Comparison of ENCODE assay signal across 9 cellular contexts in genomic region chr12:57746025-57746424, GRCh38. TPM values are rescaled to one million over a fixed set of nuclear protein-coding genes. Genes with fewer than 3 reads are reported as not detected.
DNase-seq lines count a peak whose midpoint lies in the region; ATAC-seq and TF ChIP-seq lines count a peak whose summit lies in the region.
"Had no signal": no experiment of that assay in that cellular context is flagged by ENCODE, and none has a peak within 500 bp of the region (broad histone marks: within the 10 kb centered on the region; RNA-seq: fewer than 3 reads in every experiment).

No MANE protein-coding gene starts in this region.

- no peak overlapping the region for H3K23ac ChIP-seq in mesenchymal stem cell (ENCODE audit: low read length in 2 of 2)

- peak overlapping the region; percentile 98 for H3K9ac ChIP-seq in mesenchymal stem cell (ENCODE audit: low read length)

- no peaks in the 10 kb centered on the region for H3K27me3 ChIP-seq in HL-60 (ENCODE audit: insufficient read depth, poor library complexity, severe bottlenecking)
- H3K27me3 ChIP-seq in mesenchymal stem cell (ENCODE audit: control insufficient read depth in 1 of 2, insufficient read depth in 1 of 2, low read length in 2 of 2), result peaks cover 15 to 16% of the 10 kb centered on the region in 2 experiments

- H4K8ac ChIP-seq in mesenchymal stem cell (ENCODE audit: low read length), result no peak overlapping the region

- POLR2A ChIA-PET in AG04449 (lab: Yijun Ruan, JAX), result no interaction called here

- H3K4ac ChIP-seq in mesenchymal stem cell (ENCODE audit: low read depth in 1 of 2, low read length in 2 of 2), result no peak overlapping the region

- H2BK120ac ChIP-seq in mesenchymal stem cell (ENCODE audit: low read depth, low read length), result no peak overlapping the region

- CTCF ChIA-PET in AG04449 (lab: Yijun Ruan, JAX), result interaction anchor here (2.2 to 3.6 kb wide), 2 partner anchors 10 to 11 kb away, joined by 11 to 16 read pairs; no protein-coding TSS in a partner anchor

- H3K36me3 ChIP-seq in mesenchymal stem cell (ENCODE audit: control insufficient read depth in 1 of 2, insufficient read depth in 2 of 2, low read depth in 1 of 2, low read length in 2 of 2), result peaks cover 27 to 50% of the 10 kb centered on the region in 2 experiments

- no peak overlapping the region for H3K18ac ChIP-seq in mesenchymal stem cell (ENCODE audit: low read depth in 1 of 2, low read length in 2 of 2)

- H4K91ac ChIP-seq in mesenchymal stem cell (ENCODE audit: low read length), result no peak overlapping the region

- H3K4me3 ChIP-seq in AG04449 (ENCODE audit: low read depth, low read length) (peak overlapping the region; percentile 98), HL-60 (replicated peaks; ENCODE audit: insufficient read depth, low read length) (peak overlapping the region; percentile 54), astrocyte of the spinal cord (ENCODE audit: low read depth, low read length) (peak overlapping the region; percentile 95), mesenchymal stem cell (ENCODE audit: insufficient read depth in 1 of 2, low read depth in 1 of 2, low read length in 2 of 2) (peak overlapping the region in 1 of 2 experiments; percentile 96)

- peak overlapping the region; percentile 79 for H3K4me2 ChIP-seq in mesenchymal stem cell (ENCODE audit: low read length, poor library complexity, severe bottlenecking)

- no peak overlapping the region for H2AFZ ChIP-seq in mesenchymal stem cell (ENCODE audit: low read depth, low read length)

- H2BK12ac ChIP-seq in mesenchymal stem cell (ENCODE audit: low read length in 2 of 2), result no peak overlapping the region

- no peak overlapping the region for H3K14ac ChIP-seq in mesenchymal stem cell (ENCODE audit: low read length in 2 of 2)

- DNase-seq in AG04449 (ENCODE audit: low read depth, low spot score) (no peak), HL-60 (ENCODE audit: low read depth in 1 of 2, low spot score in 1 of 2) (no peak), astrocyte of the spinal cord (ENCODE audit: low read depth, low spot score) (no peak), mesenchymal stem cell (no peak), NOMO-1 treated with dmso at 0.1 percent for 144 hours (lab: John Stamatoyannopoulos, UW; ENCODE audit: unreplicated experiment) (no peak), DMS153 (lab: John Stamatoyannopoulos, UW) (no peak), NCI-H69 (lab: John Stamatoyannopoulos, UW) (no peak)
- DNase-seq: NCI-H2171 had no signal

- H3K4me1 ChIP-seq in mesenchymal stem cell (ENCODE audit: control insufficient read depth, insufficient read depth, low read depth, low read length), result peaks cover 14% of the 10 kb centered on the region

- 100% methylated on average over 2 of the region's 3 CpGs for WGBS in mesenchymal stem cell

- H2BK15ac ChIP-seq in mesenchymal stem cell (ENCODE audit: low read depth, poor library complexity, severe bottlenecking), result no peak overlapping the region

- no peak overlapping the region for H2BK5ac ChIP-seq in mesenchymal stem cell (ENCODE audit: low read depth, low read length, poor library complexity, severe bottlenecking)

- no peaks in the 10 kb centered on the region for H3K9me3 ChIP-seq in mesenchymal stem cell (ENCODE audit: control insufficient read depth, low read length)

- TF ChIP-seq CTCF in AG04449 (IDR thresholded peaks at IDR 0.05; ENCODE audit: insufficient read depth, low read length, missing control alignments), result no peak
- no peak for TF ChIP-seq CTCF in HL-60 (IDR thresholded peaks at IDR 0.05; ENCODE audit: insufficient read depth, low read length)
- no peak for TF ChIP-seq CTCF in astrocyte of the spinal cord (IDR thresholded peaks at IDR 0.05; ENCODE audit: low read depth, low read length)

- H3K27ac ChIP-seq in HL-60 (replicated peaks), result no peak overlapping the region
- no peak overlapping the region for H3K27ac ChIP-seq in mesenchymal stem cell (ENCODE audit: low read length, poor library complexity, severe bottlenecking)

- in situ Hi-C loops in astrocyte of the spinal cord (cut with HindIII; ENCODE audit: low sequenced_read_pairs), result no loop called here

- no peak overlapping the region for H2AK5ac ChIP-seq in mesenchymal stem cell (ENCODE audit: low read length, severe bottlenecking)

- no peak for ATAC-seq in HG03159 (IDR thresholded peaks at IDR 0.05; ENCODE audit: unreplicated experiment)

- H3K79me1 ChIP-seq in mesenchymal stem cell (replicated peaks; ENCODE audit: low read length, poor library complexity, severe bottlenecking), result peaks cover 11% of the 10 kb centered on the region

RNA-seq across cellular contexts. Expression of gene TSPAN31, which starts 1.2 kb away (rescaled TPM):
- polyA plus RNA-seq in mesenchymal stem cell (2013, experiment 1 of 2), result 22.7 TPM
- 23.2 TPM for polyA plus RNA-seq in mesenchymal stem cell (2013, experiment 2 of 2)

RNA-seq across cellular contexts. Expression of gene CDK4, which starts 6.1 kb away (rescaled TPM):
- 168 TPM for polyA plus RNA-seq in mesenchymal stem cell (2013, experiment 1 of 2)
- polyA plus RNA-seq in mesenchymal stem cell (2013, experiment 2 of 2), result 171 TPM

RNA-seq across cellular contexts. Expression of gene AGAP2, which starts 7.5 kb away (rescaled TPM):
- 0.03 TPM for polyA plus RNA-seq in mesenchymal stem cell (2013, experiment 1 of 2)
- 0.04 TPM for polyA plus RNA-seq in mesenchymal stem cell (2013, experiment 2 of 2)

RNA-seq across cellular contexts. Expression of gene MARCHF9, which starts 8.9 kb away (rescaled TPM):
- 8.2 TPM for polyA plus RNA-seq in mesenchymal stem cell (2013, experiment 1 of 2)
- polyA plus RNA-seq in mesenchymal stem cell (2013, experiment 2 of 2), result 8.2 TPM

RNA-seq across cellular contexts. Expression of gene CYP27B1, which starts 20.9 kb away (rescaled TPM):
- polyA plus RNA-seq in mesenchymal stem cell (2013, experiment 1 of 2), result 0.32 TPM
- polyA plus RNA-seq in mesenchymal stem cell (2013, experiment 2 of 2), result 0.29 TPM
